15 cellular contexts compared by ENCODE assay signal in the genomic region with DNA sequence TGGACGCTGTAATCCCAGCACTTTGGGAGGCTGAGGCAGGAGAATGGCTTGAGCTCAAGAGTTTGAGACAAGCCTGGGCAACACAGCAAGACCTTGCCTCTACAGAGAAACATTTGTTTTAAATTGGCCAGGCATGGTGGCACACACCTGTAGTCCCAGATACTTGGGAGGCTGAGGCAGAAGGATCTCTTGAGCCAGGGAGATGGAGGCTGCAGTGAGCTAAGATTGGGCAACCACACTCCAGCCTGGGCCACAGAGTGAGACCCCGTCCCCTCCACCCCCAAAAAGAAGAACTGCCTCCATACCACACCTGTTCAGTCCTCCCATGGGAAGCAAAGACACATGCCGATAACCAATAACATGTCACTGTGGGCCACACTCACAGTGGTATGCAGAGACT. TPM values are rescaled to one million over a fixed set of nuclear protein-coding genes. Genes with fewer than 3 reads are reported as not detected.
A peak's percentile ranks its signal among the peaks of the same experiment; 100 is the strongest.
DNase-seq lines count a peak whose midpoint lies in the region; ATAC-seq and TF ChIP-seq lines count a peak whose summit lies in the region.
"Had no signal": no experiment of that assay in that cellular context is flagged by ENCODE, and none has a peak within 500 bp of the region (broad histone marks: within the 10 kb centered on the region; RNA-seq: fewer than 3 reads in every experiment).

No MANE protein-coding gene starts in this region.

- 0 out of 2 replicates have a peak, but pooled peaks cover 5% of the 10 kb centered on the region for H3K36me3 ChIP-seq in BLaER1
- H3K36me3 ChIP-seq in GM23338 (ENCODE audit: insufficient read depth) = no peaks in the 10 kb centered on the region

- no peak for DNase-seq in GM23338 (ENCODE audit: low spot score)
- no peak for DNase-seq in T-helper 17 cell
- no peak for DNase-seq in type B pancreatic cell (ENCODE audit: extremely low spot score, unreplicated experiment)
- DNase-seq: Caco-2; CD4-positive, alpha-beta T cell; GDM1; HCEC 1CT; HFFc6; KBM-7 had no signal

- no peak overlapping the region for H3K4me3 Mint-ChIP-seq in GM23338
- H3K4me3 Mint-ChIP-seq in T-helper 17 cell = no peak overlapping the region
- H3K4me3 Mint-ChIP-seq in type B pancreatic cell = no peak overlapping the region
- H3K4me3 Mint-ChIP-seq: B cell; CD4-positive, alpha-beta T cell; HFFc6; IgD-negative memory B cell had no signal

- H3K27me3 ChIP-seq in BLaER1 = no peaks in the 10 kb centered on the region
- no peaks in the 10 kb centered on the region for H3K27me3 ChIP-seq in GM23338 (ENCODE audit: insufficient read depth)

- no peak overlapping the region for H2AFZ ChIP-seq in GM23338

- H3K9me2 ChIP-seq in GM23338 (ENCODE audit: insufficient read depth) = no peaks in the 10 kb centered on the region

- H3K27ac Mint-ChIP-seq in GM23338 (0 out of 2 replicates have a peak overlapping the region, but pooled peaks have one; percentile 65), T-helper 17 cell (peak overlapping the region; percentile 49), type B pancreatic cell (peak overlapping the region; percentile 31)
- H3K27ac Mint-ChIP-seq: B cell; CD4-positive, alpha-beta T cell; HFFc6; IgD-negative memory B cell had no signal

- H3K27me3 Mint-ChIP-seq in GM23338 (ENCODE audit: insufficient read depth, low read depth, poor library complexity) (peaks cover 8% of the 10 kb centered on the region), T-helper 17 cell (no peaks in the 10 kb centered on the region), type B pancreatic cell (no peaks in the 10 kb centered on the region)
- H3K27me3 Mint-ChIP-seq: CD4-positive, alpha-beta T cell had no signal

- H3K4me2 ChIP-seq in BLaER1 (peak overlapping the region; percentile 80), GM23338 (no peak overlapping the region)

- no peaks in the 10 kb centered on the region for H3F3A ChIP-seq in GM23338 (replicated peaks; ENCODE audit: low read depth)

- H3K36me3 Mint-ChIP-seq in GM23338 (ENCODE audit: low read depth) = no peaks in the 10 kb centered on the region; the same call in 2 of the 3 replicates
- no peaks in the 10 kb centered on the region for H3K36me3 Mint-ChIP-seq in T-helper 17 cell (ENCODE audit: low read depth)
- H3K36me3 Mint-ChIP-seq in type B pancreatic cell = no peaks in the 10 kb centered on the region
- H3K36me3 Mint-ChIP-seq: IgD-negative memory B cell had no signal

- H4K20me1 ChIP-seq in BLaER1 = peaks cover 80% of the 10 kb centered on the region
- peaks cover 9% of the 10 kb centered on the region; the same call in 1 of the 2 replicates for H4K20me1 ChIP-seq in GM23338 (replicated peaks; ENCODE audit: insufficient read depth)

- no peak overlapping the region for H3K9ac ChIP-seq in BLaER1

- peaks cover 48% of the 10 kb centered on the region for H3K79me2 ChIP-seq in GM23338 (replicated peaks; ENCODE audit: insufficient read depth)

- no peak for TF ChIP-seq CTCF in GM23338 (conservative IDR thresholded peaks at IDR 0.05; ENCODE audit: low read depth in 2 of 2)
- no peak for TF ChIP-seq CTCF in type B pancreatic cell (conservative IDR thresholded peaks at IDR 0.05)

- H3K27ac ChIP-seq in BLaER1 = peak overlapping the region; percentile 11; the same call in 1 of the 2 replicates
- 0 out of 2 replicates have a peak overlapping the region, but pooled peaks have one; percentile 45 for H3K27ac ChIP-seq in GM23338 (ENCODE audit: low read depth)
- H3K27ac ChIP-seq: C4-2B had no signal

- no peak overlapping the region for H3K4me3 ChIP-seq in BLaER1
- no peak overlapping the region for H3K4me3 ChIP-seq in GM23338

- H3K4me1 ChIP-seq in BLaER1 (peaks cover 92% of the 10 kb centered on the region), GM23338 (ENCODE audit: insufficient read depth) (peaks cover 4% of the 10 kb centered on the region; the same call in 1 of the 2 replicates)

- no peaks in the 10 kb centered on the region for H3K9me3 Mint-ChIP-seq in GM23338
- no peaks in the 10 kb centered on the region for H3K9me3 Mint-ChIP-seq in type B pancreatic cell
- H3K9me3 Mint-ChIP-seq: CD4-positive, alpha-beta T cell; HFFc6; IgD-negative memory B cell had no signal

- H3K4me1 Mint-ChIP-seq in GM23338 = peaks cover 18% of the 10 kb centered on the region
- H3K4me1 Mint-ChIP-seq in T-helper 17 cell = peaks cover 11% of the 10 kb centered on the region
- peaks cover 60% of the 10 kb centered on the region for H3K4me1 Mint-ChIP-seq in type B pancreatic cell (ENCODE audit: unreplicated experiment)

- ATAC-seq in GM23338 = no peak
- ATAC-seq in T-helper 17 cell = no peak
- ATAC-seq in GM21515 (IDR thresholded peaks at IDR 0.05; ENCODE audit: unreplicated experiment) = no peak
- ATAC-seq in HG03439 (IDR thresholded peaks at IDR 0.05; ENCODE audit: unreplicated experiment) = no peak

- H3K9me3 ChIP-seq in BLaER1 (no peaks in the 10 kb centered on the region), T-helper 17 cell (ENCODE audit: control insufficient read depth, low read length, poor library complexity, severe bottlenecking) (no peaks in the 10 kb centered on the region)
- H3K9me3 ChIP-seq: Caco-2 had no signal

TF ChIP-seq in GM23338, 12 proteins besides CTCF, POLR2A, EP300 and RAD21 (continues in another document):
- TF ChIP-seq JUNB (IDR thresholded peaks at IDR 0.05; ENCODE audit: unreplicated experiment) = no peak
- TF ChIP-seq CREB1 (CRISPR knock-in tag; IDR thresholded peaks at IDR 0.05; ENCODE audit: low read depth) = no peak
- TF ChIP-seq, protein P1, sequence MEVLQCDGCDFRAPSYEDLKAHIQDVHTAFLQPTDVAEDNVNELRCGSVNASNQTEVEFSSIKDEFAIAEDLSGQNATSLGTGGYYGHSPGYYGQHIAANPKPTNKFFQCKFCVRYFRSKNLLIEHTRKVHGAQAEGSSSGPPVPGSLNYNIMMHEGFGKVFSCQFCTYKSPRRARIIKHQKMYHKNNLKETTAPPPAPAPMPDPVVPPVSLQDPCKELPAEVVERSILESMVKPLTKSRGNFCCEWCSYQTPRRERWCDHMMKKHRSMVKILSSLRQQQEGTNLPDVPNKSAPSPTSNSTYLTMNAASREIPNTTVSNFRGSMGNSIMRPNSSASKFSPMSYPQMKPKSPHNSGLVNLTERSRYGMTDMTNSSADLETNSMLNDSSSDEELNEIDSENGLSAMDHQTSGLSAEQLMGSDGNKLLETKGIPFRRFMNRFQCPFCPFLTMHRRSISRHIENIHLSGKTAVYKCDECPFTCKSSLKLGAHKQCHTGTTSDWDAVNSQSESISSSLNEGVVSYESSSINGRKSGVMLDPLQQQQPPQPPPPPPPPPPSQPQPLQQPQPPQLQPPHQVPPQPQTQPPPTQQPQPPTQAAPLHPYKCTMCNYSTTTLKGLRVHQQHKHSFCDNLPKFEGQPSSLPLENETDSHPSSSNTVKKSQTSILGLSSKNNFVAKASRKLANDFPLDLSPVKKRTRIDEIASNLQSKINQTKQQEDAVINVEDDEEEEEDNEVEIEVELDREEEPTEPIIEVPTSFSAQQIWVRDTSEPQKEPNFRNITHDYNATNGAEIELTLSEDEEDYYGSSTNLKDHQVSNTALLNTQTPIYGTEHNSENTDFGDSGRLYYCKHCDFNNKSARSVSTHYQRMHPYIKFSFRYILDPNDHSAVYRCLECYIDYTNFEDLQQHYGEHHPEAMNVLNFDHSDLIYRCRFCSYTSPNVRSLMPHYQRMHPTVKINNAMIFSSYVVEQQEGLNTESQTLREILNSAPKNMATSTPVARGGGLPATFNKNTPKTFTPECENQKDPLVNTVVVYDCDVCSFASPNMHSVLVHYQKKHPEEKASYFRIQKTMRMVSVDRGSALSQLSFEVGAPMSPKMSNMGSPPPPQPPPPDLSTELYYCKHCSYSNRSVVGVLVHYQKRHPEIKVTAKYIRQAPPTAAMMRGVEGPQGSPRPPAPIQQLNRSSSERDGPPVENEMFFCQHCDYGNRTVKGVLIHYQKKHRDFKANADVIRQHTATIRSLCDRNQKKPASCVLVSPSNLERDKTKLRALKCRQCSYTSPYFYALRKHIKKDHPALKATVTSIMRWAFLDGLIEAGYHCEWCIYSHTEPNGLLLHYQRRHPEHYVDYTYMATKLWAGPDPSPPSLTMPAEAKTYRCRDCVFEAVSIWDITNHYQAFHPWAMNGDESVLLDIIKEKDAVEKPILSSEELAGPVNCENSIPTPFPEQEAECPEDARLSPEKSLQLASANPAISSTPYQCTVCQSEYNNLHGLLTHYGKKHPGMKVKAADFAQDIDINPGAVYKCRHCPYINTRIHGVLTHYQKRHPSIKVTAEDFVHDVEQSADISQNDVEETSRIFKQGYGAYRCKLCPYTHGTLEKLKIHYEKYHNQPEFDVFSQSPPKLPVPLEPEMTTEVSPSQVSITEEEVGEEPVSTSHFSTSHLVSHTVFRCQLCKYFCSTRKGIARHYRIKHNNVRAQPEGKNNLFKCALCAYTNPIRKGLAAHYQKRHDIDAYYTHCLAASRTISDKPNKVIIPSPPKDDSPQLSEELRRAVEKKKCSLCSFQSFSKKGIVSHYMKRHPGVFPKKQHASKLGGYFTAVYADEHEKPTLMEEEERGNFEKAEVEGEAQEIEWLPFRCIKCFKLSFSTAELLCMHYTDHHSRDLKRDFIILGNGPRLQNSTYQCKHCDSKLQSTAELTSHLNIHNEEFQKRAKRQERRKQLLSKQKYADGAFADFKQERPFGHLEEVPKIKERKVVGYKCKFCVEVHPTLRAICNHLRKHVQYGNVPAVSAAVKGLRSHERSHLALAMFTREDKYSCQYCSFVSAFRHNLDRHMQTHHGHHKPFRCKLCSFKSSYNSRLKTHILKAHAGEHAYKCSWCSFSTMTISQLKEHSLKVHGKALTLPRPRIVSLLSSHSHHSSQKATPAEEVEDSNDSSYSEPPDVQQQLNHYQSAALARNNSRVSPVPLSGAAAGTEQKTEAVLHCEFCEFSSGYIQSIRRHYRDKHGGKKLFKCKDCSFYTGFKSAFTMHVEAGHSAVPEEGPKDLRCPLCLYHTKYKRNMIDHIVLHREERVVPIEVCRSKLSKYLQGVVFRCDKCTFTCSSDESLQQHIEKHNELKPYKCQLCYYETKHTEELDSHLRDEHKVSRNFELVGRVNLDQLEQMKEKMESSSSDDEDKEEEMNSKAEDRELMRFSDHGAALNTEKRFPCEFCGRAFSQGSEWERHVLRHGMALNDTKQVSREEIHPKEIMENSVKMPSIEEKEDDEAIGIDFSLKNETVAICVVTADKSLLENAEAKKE (CRISPR knock-in tag; IDR thresholded peaks at IDR 0.05) = no peak
- TF ChIP-seq STAT1 (IDR thresholded peaks at IDR 0.05; ENCODE audit: unreplicated experiment) = no peak
- no peak for TF ChIP-seq NANOG (IDR thresholded peaks at IDR 0.05; ENCODE audit: borderline replicate concordance)
- no peak for TF ChIP-seq EZH2phosphoT487 (IDR thresholded peaks at IDR 0.05; ENCODE audit: unreplicated experiment)
- TF ChIP-seq POLR2AphosphoS5 (IDR thresholded peaks at IDR 0.05; ENCODE audit: low read depth) = no peak
- TF ChIP-seq ZNF114 (CRISPR knock-in tag; IDR thresholded peaks at IDR 0.05) = no peak

RNA-seq across cellular contexts. Expression of gene CCDC85C, which starts 19.2 kb away (rescaled TPM):
- total RNA-seq in GM23338 (2014; rRNA removed; shearing (Covaris generic)) = 24.9 and 26.8 TPM in 2 replicates
- 4.5 and 6.5 TPM in 2 replicates for polyA plus RNA-seq in GM23338 (2016; fragmentation: Nextera tagmentation; extraction: Ambion mirVana)
- 1 to 10 TPM; 8.3 to 9.3 TPM for total RNA-seq in T-helper 17 cell
- total RNA-seq in type B pancreatic cell (ENCODE audit: low replicate concordance) = 49.1 and 83.8 TPM in 2 replicates
